In the genomic region with DNA sequence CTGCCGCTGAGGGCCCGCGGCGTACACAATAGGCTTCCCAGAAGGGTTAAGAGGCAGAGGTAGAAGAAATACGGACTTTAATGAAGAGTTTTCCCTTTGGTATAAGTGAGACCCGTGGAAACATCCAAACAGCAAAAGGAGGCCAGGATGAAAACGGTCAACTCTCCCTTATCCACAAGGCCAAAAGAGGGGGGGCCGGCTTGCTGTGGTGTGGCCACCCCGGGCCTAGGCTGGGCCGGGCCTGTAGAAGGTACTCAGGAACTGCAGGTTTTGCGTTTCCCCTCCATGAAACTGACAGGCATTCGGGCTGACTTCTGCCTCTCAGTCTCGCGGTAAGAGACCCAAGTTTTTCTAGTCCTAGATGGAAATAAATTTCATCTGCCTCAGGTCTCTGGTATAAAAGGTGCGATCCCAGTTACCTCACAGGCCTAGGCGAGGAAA, we compare ENCODE assay signal across 8 cellular contexts. TPM values are rescaled to one million over a fixed set of nuclear protein-coding genes. Genes with fewer than 3 reads are reported as not detected.
DNase-seq lines count a peak whose midpoint lies in the region; ATAC-seq, FAIRE-seq and TF ChIP-seq lines count a peak whose summit lies in the region.

No MANE protein-coding gene starts in this region.

- no peaks in the 10 kb centered on the region for H3K27me3 ChIP-seq in MM.1S (replicated peaks; ENCODE audit: insufficient read depth, low read length)
- H3K27me3 ChIP-seq in K562 (ENCODE audit: control insufficient read depth in 2 of 2, insufficient read depth in 2 of 2, low read length in 2 of 2), result no peaks in the 10 kb centered on the region

- H3K27ac ChIP-seq in 22Rv1, result peak overlapping the region; percentile 97
- peak overlapping the region; percentile 91 for H3K27ac ChIP-seq in MM.1S (ENCODE audit: low read length)
- peak overlapping the region; percentile 99 for H3K27ac ChIP-seq in K562 (ENCODE audit: extremely low read depth, low read depth, low read length)

- in situ Hi-C loops in K562 (cut with MboI), result no loop called here

- TF ChIP-seq CTCF in 22Rv1 (IDR thresholded peaks at IDR 0.05) (no peak), GM12865 (IDR thresholded peaks at IDR 0.05; ENCODE audit: insufficient read depth, low read depth, low read length, missing control alignments) (no peak), MM.1S (IDR thresholded peaks at IDR 0.05; ENCODE audit: low read length) (no peak), K562 (IDR thresholded peaks at IDR 0.05 in 2 of 3, conservative IDR thresholded peaks at IDR 0.05 in 1 of 3; ENCODE audit: insufficient read depth in 2 of 3, low read depth in 1 of 3, low read length in 3 of 3) (no peak)

- DNase-seq in GM12865 (ENCODE audit: low read depth), result peak; percentile 62
- DNase-seq in MM.1S, result peak; percentile 81
- peak in 2 of 4 experiments; percentile 56 to 60 for DNase-seq in K562 (ENCODE audit: extremely low read depth in 1 of 4, low spot score in 3 of 4)
- DNase-seq in left colon, result peak in 1 of 2 donors; percentile 59
- peak; percentile 30 for DNase-seq in superior temporal gyrus (ENCODE audit: extremely low spot score)
- no peak for DNase-seq in NK-92 treated with Interleukin-12 subunit alpha and Interleukin-12 subunit beta, amount 100 ng/mL, for 24 hours (lab: John Stamatoyannopoulos, UW)
- no peak for DNase-seq in iPS-NIHi7 (ENCODE audit: extremely low spot score)

- H3K9me3 ChIP-seq in MM.1S (replicated peaks; ENCODE audit: insufficient read depth, low read length) (no peaks in the 10 kb centered on the region), K562 (replicated peaks; ENCODE audit: control insufficient read depth, insufficient read depth, low read depth, low read length) (no peaks in the 10 kb centered on the region)

- peaks cover 48% of the 10 kb centered on the region for H3F3A ChIP-seq in MM.1S (ENCODE audit: insufficient read depth, low read length)

- TSS peak; percentile 80 for BruUV-seq in K562 (replicated peaks; lab: Mats Ljungman, UMichigan)

- intact Hi-C loops in K562 (cut with micrococcal nuclease) (loop anchor here (5.0 kb wide), 1 partner anchor 120 kb away; no protein-coding TSS in a partner anchor), left colon (cut with DNase I, micrococcal nuclease) (loop anchor here in 1 of 2 donors (10.0 kb wide), 1 partner anchor 53 kb away; no protein-coding TSS in a partner anchor)

- H4K20me1 ChIP-seq in MM.1S (ENCODE audit: insufficient read depth, low read length) (no peaks in the 10 kb centered on the region), K562 (replicated peaks; ENCODE audit: control insufficient read depth, insufficient read depth, low read length) (no peaks in the 10 kb centered on the region)

- peak; percentile 49 for ATAC-seq in K562
- ATAC-seq in left colon, result peak; percentile 16

- POLR2A ChIA-PET in K562 (lab: Yijun Ruan, JAX), result interaction anchor here (0.5 to 7.0 kb wide), 4 partner anchors 10 to 66 kb away, joined by 3 to 80 read pairs (median 4); a partner anchor contains a TSS

- H3K4me2 ChIP-seq in MM.1S (ENCODE audit: low read depth, low read length), result peak overlapping the region; percentile 85
- H3K4me2 ChIP-seq in K562 (ENCODE audit: insufficient read depth, low read length), result peak overlapping the region; percentile 90

- no peak for FAIRE-seq in K562 (lab: Jason Lieb, UNC)

- no peaks in the 10 kb centered on the region for H3K9me1 ChIP-seq in K562 (ENCODE audit: control insufficient read depth, insufficient read depth, low read length)

- TF ChIP-seq POLR2A in K562 (conservative IDR thresholded peaks at IDR 0.05), result no peak

- H2AFZ ChIP-seq in MM.1S (ENCODE audit: low read length) (peak overlapping the region; percentile 54), K562 (ENCODE audit: low read depth, low read length) (peak overlapping the region; percentile 98)

- CTCF ChIA-PET in K562 (lab: Yijun Ruan, JAX; ENCODE audit: low intra/inter-chr PET ratio), result interaction anchor here (0.7 to 2.7 kb wide), 7 partner anchors 34 to 403 kb away, joined by 3 to 28 read pairs (median 4); no protein-coding TSS in a partner anchor

- H3K4me3 ChIP-seq in GM12865 (ENCODE audit: low read depth, low read length), result peak overlapping the region; percentile 90
- peak overlapping the region; percentile 88 for H3K4me3 ChIP-seq in MM.1S (ENCODE audit: low read length)
- peak overlapping the region; percentile 91 for H3K4me3 ChIP-seq in K562

- H3K79me2 ChIP-seq in MM.1S (ENCODE audit: low read length) (peaks cover 85% of the 10 kb centered on the region), K562 (ENCODE audit: control insufficient read depth, insufficient read depth, low read length) (peaks cover 36% of the 10 kb centered on the region)

- 7% methylated on average over 15 of the region's 16 CpGs for WGBS in K562 (ENCODE audit: insufficient coverage, low coverage, missing lambda C conversion rate)

- H3K36me3 ChIP-seq in MM.1S (replicated peaks; ENCODE audit: insufficient read depth, low read length), result peaks cover 18% of the 10 kb centered on the region
- peaks cover 65% of the 10 kb centered on the region; the same call in 2 of the 3 replicates for H3K36me3 ChIP-seq in K562 (ENCODE audit: control insufficient read depth, insufficient read depth, low read length)

- H3K9ac ChIP-seq in MM.1S (ENCODE audit: low read length) (peak overlapping the region; percentile 99), K562 (ENCODE audit: insufficient read depth in 1 of 2, low read depth in 2 of 2, low read length in 2 of 2) (peak overlapping the region; percentile 97 to 99)

- H3K9me2 ChIP-seq in MM.1S (replicated peaks; ENCODE audit: insufficient read depth, low read length), result no peaks in the 10 kb centered on the region

- H3K4me1 ChIP-seq in MM.1S (ENCODE audit: low read length), result peaks cover 16% of the 10 kb centered on the region; the same call in 1 of the 2 replicates
- H3K4me1 ChIP-seq in K562 (replicated peaks in 1 of 2; ENCODE audit: control insufficient read depth in 2 of 2, insufficient read depth in 2 of 2, low read length in 2 of 2), result peaks cover 20 to 47% of the 10 kb centered on the region in 2 experiments

- TF ChIP-seq EP300 in K562 (IDR thresholded peaks at IDR 0.05; ENCODE audit: low read length), result no peak

- TF ChIP-seq RAD21 in K562 (CRISPR knock-in tag; conservative IDR thresholded peaks at IDR 0.05 in 1 of 2, IDR thresholded peaks at IDR 0.05 in 1 of 2), result no peak

RNA-seq across cellular contexts. Expression of a gene that starts 0.7 kb away (rescaled TPM):
- 24.1 and 50.9 TPM in 2 replicates for total RNA-seq in K562 (2011; cell fraction: chromatin; rRNA removed; ENCODE audit: low replicate concordance)
- 40.4 and 41.1 TPM in 2 replicates for total RNA-seq in K562 (2011; cell fraction: nucleolus; rRNA removed)
- total RNA-seq in K562 (2011; cell fraction: nucleoplasm; rRNA removed), result 36.8 and 44.0 TPM in 2 replicates
- total RNA-seq in K562 (2014; rRNA removed) (18.2 and 28.9 TPM in 2 replicates), K562 (2014; rRNA removed; fragmentation: Illumina TruSeq; extraction: Trizol) (15.2 and 15.8 TPM in 2 replicates), K562 (2015; rRNA removed; fragmentation: Illumina TruSeq; extraction: Trizol) (17.7 and 18.1 TPM in 2 replicates), K562 (2021) (36.2 and 36.7 TPM in 2 replicates), left colon (10 to 100 TPM; 27.0 to 31.3 TPM)
- polyA plus RNA-seq in K562 (2011; rRNA removed) (23.5 and 28.3 TPM in 2 replicates), K562 (2014; fragmentation: Illumina TruSeq; extraction: Trizol) (32.5 and 34.3 TPM in 2 replicates), K562 (2014; fragmentation: Nextera tagmentation; extraction: Ambion mirVana) (1 to 10 TPM; 8.3 to 8.6 TPM), K562 (2014; rRNA removed) (24.6 and 28.1 TPM in 2 replicates)
- 26.2 and 37.5 TPM in 2 replicates for polyA plus RNA-seq in K562 (2011; cell fraction: cytosol; rRNA removed)
- polyA plus RNA-seq in K562 (2011; cell fraction: nucleus; rRNA removed), result 43.0 and 57.2 TPM in 2 replicates
- polyA plus RNA-seq in K562 (2012), result 25.4 and 27.4 TPM in 2 replicates
- 14.7 and 16.1 TPM in 2 replicates for polyA minus RNA-seq in K562 (2011; rRNA and poly(A)+ RNA removed)
- 13.7 and 16.1 TPM in 2 replicates for polyA minus RNA-seq in K562 (2011; cell fraction: cytosol; rRNA and poly(A)+ RNA removed)
- polyA minus RNA-seq in K562 (2011; cell fraction: nucleus; rRNA and poly(A)+ RNA removed), result 13.5 and 15.3 TPM in 2 replicates

RNA-seq across cellular contexts. Expression of a gene that starts 6.4 kb away (rescaled TPM):
- 10.0 and 21.8 TPM in 2 replicates for total RNA-seq in K562 (2011; cell fraction: chromatin; rRNA removed; ENCODE audit: low replicate concordance)
- total RNA-seq in K562 (2011; cell fraction: nucleolus; rRNA removed), result 12.2 and 13.8 TPM in 2 replicates
- 14.2 and 19.3 TPM in 2 replicates for total RNA-seq in K562 (2011; cell fraction: nucleoplasm; rRNA removed)
- total RNA-seq in K562 (2014; rRNA removed) (8.2 and 10.2 TPM in 2 replicates), K562 (2014; rRNA removed; fragmentation: Illumina TruSeq; extraction: Trizol) (2.7 and 3.0 TPM in 2 replicates), K562 (2015; rRNA removed; fragmentation: Illumina TruSeq; extraction: Trizol) (4.9 and 5.1 TPM in 2 replicates), K562 (2021) (6.3 and 8.3 TPM in 2 replicates), left colon (10 to 100 TPM; 33.4 to 61.2 TPM)
- polyA plus RNA-seq in K562 (2011; rRNA removed) (6.9 and 7.9 TPM in 2 replicates), K562 (2014; fragmentation: Illumina TruSeq; extraction: Trizol) (5.8 and 6.8 TPM in 2 replicates), K562 (2014; fragmentation: Nextera tagmentation; extraction: Ambion mirVana) (under 1 TPM; 0.13 to 0.22 TPM), K562 (2014; rRNA removed) (8.0 TPM in 2 replicates)
- 7.4 and 8.1 TPM in 2 replicates for polyA plus RNA-seq in K562 (2011; cell fraction: cytosol; rRNA removed)
- 14.0 and 19.5 TPM in 2 replicates for polyA plus RNA-seq in K562 (2011; cell fraction: nucleus; rRNA removed)
- polyA plus RNA-seq in K562 (2012), result 8.3 and 23.2 TPM in 2 replicates
- 3.3 and 4.3 TPM in 2 replicates for polyA minus RNA-seq in K562 (2011; rRNA and poly(A)+ RNA removed)
- polyA minus RNA-seq in K562 (2011; cell fraction: cytosol; rRNA and poly(A)+ RNA removed), result 4.0 and 9.3 TPM in 2 replicates
- polyA minus RNA-seq in K562 (2011; cell fraction: nucleus; rRNA and poly(A)+ RNA removed), result 2.8 and 3.6 TPM in 2 replicates

RNA-seq across cellular contexts. Expression of a gene that starts 8.3 kb away (rescaled TPM):
- total RNA-seq in K562 (2011; cell fraction: chromatin; rRNA removed; ENCODE audit: low replicate concordance), result 85.7 and 174 TPM in 2 replicates
- 69.6 and 76.4 TPM in 2 replicates for total RNA-seq in K562 (2011; cell fraction: nucleolus; rRNA removed)
- total RNA-seq in K562 (2011; cell fraction: nucleoplasm; rRNA removed), result 94.4 and 106 TPM in 2 replicates
- total RNA-seq in K562 (2014; rRNA removed) (51.9 and 57.2 TPM in 2 replicates), K562 (2014; rRNA removed; fragmentation: Illumina TruSeq; extraction: Trizol) (34.1 and 35.4 TPM in 2 replicates), K562 (2015; rRNA removed; fragmentation: Illumina TruSeq; extraction: Trizol) (34.4 and 35.9 TPM in 2 replicates), K562 (2021) (66.4 and 68.4 TPM in 2 replicates), left colon (100 to 1,000 TPM in 1 of 2 donors, 10 to 100 TPM in 1; 95.3 to 108 TPM)
- polyA plus RNA-seq in K562 (2011; rRNA removed) (64.8 and 81.2 TPM in 2 replicates), K562 (2014; fragmentation: Illumina TruSeq; extraction: Trizol) (93.7 and 113 TPM in 2 replicates), K562 (2014; fragmentation: Nextera tagmentation; extraction: Ambion mirVana) (1 to 10 TPM; 4.1 to 5.4 TPM), K562 (2014; rRNA removed) (57.7 and 58.0 TPM in 2 replicates)
- 63.5 and 90.8 TPM in 2 replicates for polyA plus RNA-seq in K562 (2011; cell fraction: cytosol; rRNA removed)
- 143 and 200 TPM in 2 replicates for polyA plus RNA-seq in K562 (2011; cell fraction: nucleus; rRNA removed)
- polyA plus RNA-seq in K562 (2012), result 57.8 and 71.5 TPM in 2 replicates
- 45.0 and 49.1 TPM in 2 replicates for polyA minus RNA-seq in K562 (2011; rRNA and poly(A)+ RNA removed)
- polyA minus RNA-seq in K562 (2011; cell fraction: cytosol; rRNA and poly(A)+ RNA removed), result 30.6 and 37.4 TPM in 2 replicates
- polyA minus RNA-seq in K562 (2011; cell fraction: nucleus; rRNA and poly(A)+ RNA removed), result 22.3 and 27.7 TPM in 2 replicates

RNA-seq across cellular contexts. Expression of a gene that starts 12.2 kb away (rescaled TPM):
- total RNA-seq in K562 (2011; cell fraction: chromatin; rRNA removed; ENCODE audit: low replicate concordance), result 61.9 and 74.9 TPM in 2 replicates
- 70.0 and 71.3 TPM in 2 replicates for total RNA-seq in K562 (2011; cell fraction: nucleolus; rRNA removed)
- 120 and 182 TPM in 2 replicates for total RNA-seq in K562 (2011; cell fraction: nucleoplasm; rRNA removed)
- total RNA-seq in K562 (2014; rRNA removed), result 215 and 262 TPM in 2 replicates
- total RNA-seq in K562 (2014; rRNA removed; fragmentation: Illumina TruSeq; extraction: Trizol), result 364 and 410 TPM in 2 replicates
- 269 and 292 TPM in 2 replicates for total RNA-seq in K562 (2015; rRNA removed; fragmentation: Illumina TruSeq; extraction: Trizol)
- 256 and 270 TPM in 2 replicates for total RNA-seq in K562 (2021)
- 754 and 835 TPM in 2 replicates for polyA plus RNA-seq in K562 (2011; rRNA removed)
- 831 and 1,136 TPM in 2 replicates for polyA plus RNA-seq in K562 (2011; cell fraction: cytosol; rRNA removed)
- polyA plus RNA-seq in K562 (2011; cell fraction: nucleus; rRNA removed), result 223 and 387 TPM in 2 replicates
- polyA plus RNA-seq in K562 (2012), result 544 and 581 TPM in 2 replicates
- 611 and 624 TPM in 2 replicates for polyA plus RNA-seq in K562 (2014; fragmentation: Illumina TruSeq; extraction: Trizol)
- polyA plus RNA-seq in K562 (2014; fragmentation: Nextera tagmentation; extraction: Ambion mirVana), result 1,000 to 10,000 TPM; 1,039 to 1,103 TPM
- polyA plus RNA-seq in K562 (2014; rRNA removed), result 460 and 477 TPM in 2 replicates
- 383 and 393 TPM in 2 replicates for polyA minus RNA-seq in K562 (2011; rRNA and poly(A)+ RNA removed)
- 80.9 and 85.6 TPM in 2 replicates for polyA minus RNA-seq in K562 (2011; cell fraction: cytosol; rRNA and poly(A)+ RNA removed)
- 24.2 and 63.2 TPM in 2 replicates for polyA minus RNA-seq in K562 (2011; cell fraction: nucleus; rRNA and poly(A)+ RNA removed)
- 10 to 100 TPM; 22.8 to 35.7 TPM for total RNA-seq in left colon

RNA-seq across cellular contexts. Expression of a gene that starts 20.9 kb away (rescaled TPM):
- 46.3 and 135 TPM in 2 replicates for total RNA-seq in K562 (2011; cell fraction: chromatin; rRNA removed; ENCODE audit: low replicate concordance)
- 130 and 141 TPM in 2 replicates for total RNA-seq in K562 (2011; cell fraction: nucleolus; rRNA removed)
- 76.0 and 76.6 TPM in 2 replicates for total RNA-seq in K562 (2011; cell fraction: nucleoplasm; rRNA removed)
- 67.0 and 87.6 TPM in 2 replicates for total RNA-seq in K562 (2014; rRNA removed)
- total RNA-seq in K562 (2014; rRNA removed; fragmentation: Illumina TruSeq; extraction: Trizol), result 41.3 and 56.1 TPM in 2 replicates
- 65.8 and 68.6 TPM in 2 replicates for total RNA-seq in K562 (2015; rRNA removed; fragmentation: Illumina TruSeq; extraction: Trizol)
- total RNA-seq in K562 (2021), result 74.4 and 79.8 TPM in 2 replicates
- polyA plus RNA-seq in K562 (2011; rRNA removed), result 61.2 and 75.6 TPM in 2 replicates
- 82.9 and 126 TPM in 2 replicates for polyA plus RNA-seq in K562 (2011; cell fraction: cytosol; rRNA removed)
- polyA plus RNA-seq in K562 (2011; cell fraction: nucleus; rRNA removed), result 209 and 292 TPM in 2 replicates
- polyA plus RNA-seq in K562 (2012), result 54.0 and 57.9 TPM in 2 replicates
- 78.8 and 82.3 TPM in 2 replicates for polyA plus RNA-seq in K562 (2014; fragmentation: Illumina TruSeq; extraction: Trizol)
- 10 to 100 TPM; 24.9 to 46.7 TPM for polyA plus RNA-seq in K562 (2014; fragmentation: Nextera tagmentation; extraction: Ambion mirVana)
- 85.8 and 98.9 TPM in 2 replicates for polyA plus RNA-seq in K562 (2014; rRNA removed)
- polyA minus RNA-seq in K562 (2011; rRNA and poly(A)+ RNA removed), result 50.8 and 69.7 TPM in 2 replicates
- polyA minus RNA-seq in K562 (2011; cell fraction: cytosol; rRNA and poly(A)+ RNA removed), result 40.4 and 52.6 TPM in 2 replicates
- 49.7 and 53.7 TPM in 2 replicates for polyA minus RNA-seq in K562 (2011; cell fraction: nucleus; rRNA and poly(A)+ RNA removed)
- total RNA-seq in left colon, result 10 to 100 TPM; 32.8 to 43.7 TPM

Comparison
In these comparisons a context has a peak if more than half of its experiments do, and no peak if none do; other contexts are left out.
1. DNase-seq: peak in GM12865 (single experiment), MM.1S (single experiment) and superior temporal gyrus (single experiment); none in NK-92 treated with Interleukin-12 subunit alpha and Interleukin-12 subunit beta, amount 100 ng/mL, for 24 hours (single experiment) and iPS-NIHi7 (single experiment).
2. Peak in every context shown above with its lines, with median percentiles within 50 percentile points of each other: H3K27ac ChIP-seq and H3K4me3 ChIP-seq.